Comparison of ENCODE assay signal across 24 cellular contexts in genomic region chr14:63418020-63418419, GRCh38.
"Had no signal": no experiment of that assay in that cellular context is flagged by ENCODE, and none has a peak within 500 bp of the region (broad histone marks: within the 10 kb centered on the region; RNA-seq: fewer than 3 reads in every experiment).

No MANE protein-coding gene starts in this region.

- H3K27ac Mint-ChIP-seq: activated CD4-positive, alpha-beta T cell treated with anti-CD3 and anti-CD28 coated beads, Interleukin-2, amount 10 ng/mL, durations not matched to agents 7 days and 5 days; activated CD8-positive, alpha-beta T cell treated with anti-CD3 and anti-CD28 coated beads for 36 hours; activated naive CD4-positive, alpha-beta T cell treated with anti-CD3 and anti-CD28 coated beads, Interleukin-2, amount 50 U/mL, for 72 hours; activated T-helper 1 cell treated with anti-CD3 and anti-CD28 coated beads, Interleukin-12 subunit alpha, Interleukin-12 subunit beta, Interleukin-2, Interleukin-4 antibody, amounts not matched to agents 30 ng/mL and 10 ng/mL and 1 ng/mL, durations not matched to agents 14 hours and 24 hours and 36 hours; immature natural killer cell; naive thymus-derived CD8-positive, alpha-beta T cell; progenitor cell of endocrine pancreas; stimulated activated memory B cell treated with anti-CD40 and anti-IgM and Interleukin-4, amounts not matched to agents 10 μg/mL and 1 μg/mL and 100 μg/mL, for 72 hours had no signal

- ATAC-seq: activated CD8-positive, alpha-beta T cell treated with anti-CD3 and anti-CD28 coated beads for 36 hours; activated naive CD4-positive, alpha-beta T cell treated with anti-CD3 and anti-CD28 coated beads, Interleukin-2, amount 50 U/mL, for 72 hours; foreskin keratinocyte; left lobe of liver; naive thymus-derived CD8-positive, alpha-beta T cell; stimulated activated memory B cell treated with anti-CD40 and anti-IgM and Interleukin-4, amounts not matched to agents 10 μg/mL and 1 μg/mL and 100 μg/mL, for 72 hours had no signal

- H3K36me3 Mint-ChIP-seq: activated naive CD4-positive, alpha-beta T cell treated with anti-CD3 and anti-CD28 coated beads, Interleukin-2, amount 50 U/mL, for 72 hours had no signal

- H3K27me3 Mint-ChIP-seq: activated CD4-positive, alpha-beta T cell treated with anti-CD3 and anti-CD28 coated beads, Interleukin-2, amount 10 ng/mL, durations not matched to agents 7 days and 5 days; activated CD8-positive, alpha-beta T cell treated with anti-CD3 and anti-CD28 coated beads for 36 hours; naive thymus-derived CD8-positive, alpha-beta T cell; progenitor cell of endocrine pancreas; stimulated activated memory B cell treated with anti-CD40 and anti-IgM and Interleukin-4, amounts not matched to agents 10 μg/mL and 1 μg/mL and 100 μg/mL, for 72 hours had no signal

- H3K9me3 Mint-ChIP-seq: activated CD4-positive, alpha-beta T cell treated with anti-CD3 and anti-CD28 coated beads, Interleukin-2, amount 10 ng/mL, durations not matched to agents 7 days and 5 days; activated CD8-positive, alpha-beta T cell treated with anti-CD3 and anti-CD28 coated beads for 36 hours; activated naive CD4-positive, alpha-beta T cell treated with anti-CD3 and anti-CD28 coated beads, Interleukin-2, amount 50 U/mL, for 72 hours; activated T-helper 1 cell treated with anti-CD3 and anti-CD28 coated beads, Interleukin-12 subunit alpha, Interleukin-12 subunit beta, Interleukin-2, Interleukin-4 antibody, amounts not matched to agents 30 ng/mL and 10 ng/mL and 1 ng/mL, durations not matched to agents 14 hours and 24 hours and 36 hours; immature natural killer cell; naive thymus-derived CD8-positive, alpha-beta T cell; stimulated activated memory B cell treated with anti-CD40 and anti-IgM and Interleukin-4, amounts not matched to agents 10 μg/mL and 1 μg/mL and 100 μg/mL, for 72 hours had no signal

- H3K4me3 Mint-ChIP-seq: activated CD4-positive, alpha-beta T cell treated with anti-CD3 and anti-CD28 coated beads, Interleukin-2, amount 10 ng/mL, durations not matched to agents 7 days and 5 days; activated CD8-positive, alpha-beta T cell treated with anti-CD3 and anti-CD28 coated beads for 36 hours; activated T-helper 1 cell treated with anti-CD3 and anti-CD28 coated beads, Interleukin-12 subunit alpha, Interleukin-12 subunit beta, Interleukin-2, Interleukin-4 antibody, amounts not matched to agents 30 ng/mL and 10 ng/mL and 1 ng/mL, durations not matched to agents 14 hours and 24 hours and 36 hours; immature natural killer cell; naive thymus-derived CD8-positive, alpha-beta T cell; stimulated activated memory B cell treated with anti-CD40 and anti-IgM and Interleukin-4, amounts not matched to agents 10 μg/mL and 1 μg/mL and 100 μg/mL, for 72 hours had no signal

- H3K4me1 Mint-ChIP-seq: activated CD4-positive, alpha-beta T cell treated with anti-CD3 and anti-CD28 coated beads, Interleukin-2, amount 10 ng/mL, durations not matched to agents 7 days and 5 days; stimulated activated memory B cell treated with anti-CD40 and anti-IgM and Interleukin-4, amounts not matched to agents 10 μg/mL and 1 μg/mL and 100 μg/mL, for 72 hours had no signal

- DNase-seq: activated CD4-positive, alpha-beta T cell treated with anti-CD3 and anti-CD28 coated beads, Interleukin-2, amount 10 ng/mL, durations not matched to agents 7 days and 5 days; activated CD4-positive, CD25-positive, alpha-beta regulatory T cell treated with anti-CD3 and anti-CD28 coated beads, Interleukin-2, amount 50 U/mL, for 72 hours; activated CD8-positive, alpha-beta T cell treated with anti-CD3 and anti-CD28 coated beads for 36 hours; activated gamma-delta T cell treated with Interleukin-2 at 50 U/mL for 16 hours; adrenal gland; brain microvascular endothelial cell; central memory CD4-positive, alpha-beta T cell; dermis blood vessel endothelial cell; effector CD8-positive, alpha-beta T cell; foreskin keratinocyte; glutamatergic neuron; immature natural killer cell; naive thymus-derived CD8-positive, alpha-beta T cell; retina; sigmoid colon; stimulated activated CD4-positive, alpha-beta T cell treated with anti-CD3 and anti-CD28 coated beads, Interleukin-15, amount 100 ng/mL, for 24 hours; testis; trophoblast cell; uterus had no signal
